1 cellular context compared by ENCODE assay signal in the genomic region with DNA sequence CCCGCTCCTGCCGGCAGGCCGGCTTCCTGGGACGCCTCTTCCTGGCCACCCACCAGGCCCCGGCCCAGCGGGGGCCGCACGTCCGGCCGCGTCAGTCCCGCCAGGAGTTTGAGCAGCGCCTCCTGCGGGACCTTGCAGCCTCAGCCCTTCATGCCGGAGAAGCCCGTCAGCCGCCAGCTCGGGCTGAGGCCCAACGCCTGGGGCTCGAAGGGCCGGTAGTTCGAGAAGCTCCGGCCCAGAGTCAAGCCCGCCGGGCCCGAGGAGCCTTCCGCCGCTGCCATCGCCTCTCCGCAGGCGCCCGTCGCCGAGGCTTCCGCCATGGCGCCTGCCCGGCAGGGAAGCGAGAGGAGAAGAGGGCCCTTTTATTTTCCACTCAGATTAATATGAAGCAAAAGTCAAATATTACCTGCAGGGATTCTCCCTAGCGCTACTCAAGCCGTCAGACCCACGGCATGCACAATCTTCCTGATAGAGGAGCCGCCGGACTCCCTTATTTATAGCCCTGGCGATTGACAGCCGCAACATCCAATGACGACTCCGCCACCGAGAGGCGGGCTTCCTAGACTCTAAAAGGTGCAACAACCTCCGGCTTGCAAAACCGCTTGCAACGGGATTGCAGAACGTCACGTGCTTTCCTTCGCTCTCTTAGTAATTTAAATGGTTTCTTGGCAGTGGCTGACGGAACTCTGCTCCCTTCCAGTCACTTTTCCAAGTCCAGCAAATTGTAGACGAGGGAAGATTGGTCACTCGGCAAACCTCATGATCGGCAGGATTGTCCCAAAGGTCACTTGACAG.
TF ChIP-seq lines count a peak whose summit lies in the region.

A gene with protein sequence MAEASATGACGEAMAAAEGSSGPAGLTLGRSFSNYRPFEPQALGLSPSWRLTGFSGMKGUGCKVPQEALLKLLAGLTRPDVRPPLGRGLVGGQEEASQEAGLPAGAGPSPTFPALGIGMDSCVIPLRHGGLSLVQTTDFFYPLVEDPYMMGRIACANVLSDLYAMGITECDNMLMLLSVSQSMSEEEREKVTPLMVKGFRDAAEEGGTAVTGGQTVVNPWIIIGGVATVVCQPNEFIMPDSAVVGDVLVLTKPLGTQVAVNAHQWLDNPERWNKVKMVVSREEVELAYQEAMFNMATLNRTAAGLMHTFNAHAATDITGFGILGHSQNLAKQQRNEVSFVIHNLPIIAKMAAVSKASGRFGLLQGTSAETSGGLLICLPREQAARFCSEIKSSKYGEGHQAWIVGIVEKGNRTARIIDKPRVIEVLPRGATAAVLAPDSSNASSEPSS (minus strand): TSS at position 467 of the 795 bp plus-strand sequence. CDS start 147 bp downstream, at position 320.

TF ChIP-seq in HepG2, 621 proteins besides CTCF, POLR2A, EP300 and RAD21 (continued from another document and continues in another):
- TF ChIP-seq ZNF510 (CRISPR knock-in tag; IDR thresholded peaks at IDR 0.05; ENCODE audit: low read depth) (no peak; the same call in 1 of the 2 replicates), EED (CRISPR knock-in tag; IDR thresholded peaks at IDR 0.05) (peak; percentile 49; the same call in 1 of the 2 replicates), REPIN1 (CRISPR knock-in tag; IDR thresholded peaks at IDR 0.05; ENCODE audit: borderline replicate concordance, low read depth) (peak; percentile 75), ZNF501 (CRISPR knock-in tag; IDR thresholded peaks at IDR 0.05) (0 out of 2 replicates have a peak, but pooled peaks have one; percentile 76), RFX5 (IDR thresholded peaks at IDR 0.05; ENCODE audit: low read depth, low read length) (no peak), ZNF441 (CRISPR knock-in tag; IDR thresholded peaks at IDR 0.05; ENCODE audit: borderline replicate concordance) (peak; percentile 44; the same call in 1 of the 2 replicates), SAP130 (CRISPR knock-in tag; IDR thresholded peaks at IDR 0.05; ENCODE audit: low read depth) (peak; percentile 88), DMAP1 (CRISPR knock-in tag; IDR thresholded peaks at IDR 0.05) (peak; percentile 57; the same call in 1 of the 2 replicates), ZNF282 (IDR thresholded peaks at IDR 0.05; ENCODE audit: partially characterized antibody) (no peak), ZNF207 (IDR thresholded peaks at IDR 0.05; ENCODE audit: borderline replicate concordance) (no peak), ZNF562 (CRISPR knock-in tag; IDR thresholded peaks at IDR 0.05; ENCODE audit: borderline replicate concordance) (no peak), ZFP1 (CRISPR knock-in tag; IDR thresholded peaks at IDR 0.05) (no peak), ZNF44 (CRISPR knock-in tag; IDR thresholded peaks at IDR 0.05) (no peak), SNAPC2 (CRISPR knock-in tag; IDR thresholded peaks at IDR 0.05) (peak; percentile 47; the same call in 1 of the 2 replicates), ADNP (CRISPR knock-in tag; IDR thresholded peaks at IDR 0.05) (no peak), ZNF383 (CRISPR knock-in tag; IDR thresholded peaks at IDR 0.05; ENCODE audit: borderline replicate concordance) (no peak), ZNF382 (CRISPR knock-in tag; IDR thresholded peaks at IDR 0.05; ENCODE audit: borderline replicate concordance) (no peak), RORA (CRISPR knock-in tag; IDR thresholded peaks at IDR 0.05) (0 out of 2 replicates have a peak, but pooled peaks have one; percentile 35), ISX (CRISPR knock-in tag; conservative IDR thresholded peaks at IDR 0.05) (no peak), KDM4B (CRISPR knock-in tag; IDR thresholded peaks at IDR 0.05) (0 out of 2 replicates have a peak, but pooled peaks have one; percentile 16), HOXA7 (CRISPR knock-in tag; IDR thresholded peaks at IDR 0.05) (no peak), RFXANK (CRISPR knock-in tag; IDR thresholded peaks at IDR 0.05) (no peak; the same call in 1 of the 2 replicates), ZNF451 (CRISPR knock-in tag; IDR thresholded peaks at IDR 0.05) (no peak), SIX4 (CRISPR knock-in tag; IDR thresholded peaks at IDR 0.05) (peak; percentile 51; the same call in 1 of the 2 replicates), ZNF781 (CRISPR knock-in tag; IDR thresholded peaks at IDR 0.05; ENCODE audit: borderline replicate concordance, not compliant biosample characterization) (no peak), ELF1 (CRISPR knock-in tag; IDR thresholded peaks at IDR 0.05) (peak; percentile 76)
- TF ChIP-seq, protein P1, sequence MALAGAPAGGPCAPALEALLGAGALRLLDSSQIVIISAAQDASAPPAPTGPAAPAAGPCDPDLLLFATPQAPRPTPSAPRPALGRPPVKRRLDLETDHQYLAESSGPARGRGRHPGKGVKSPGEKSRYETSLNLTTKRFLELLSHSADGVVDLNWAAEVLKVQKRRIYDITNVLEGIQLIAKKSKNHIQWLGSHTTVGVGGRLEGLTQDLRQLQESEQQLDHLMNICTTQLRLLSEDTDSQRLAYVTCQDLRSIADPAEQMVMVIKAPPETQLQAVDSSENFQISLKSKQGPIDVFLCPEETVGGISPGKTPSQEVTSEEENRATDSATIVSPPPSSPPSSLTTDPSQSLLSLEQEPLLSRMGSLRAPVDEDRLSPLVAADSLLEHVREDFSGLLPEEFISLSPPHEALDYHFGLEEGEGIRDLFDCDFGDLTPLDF (CRISPR knock-in tag; IDR thresholded peaks at IDR 0.05) = no peak; the same call in 1 of the 2 replicates
- TF ChIP-seq, protein P2, sequence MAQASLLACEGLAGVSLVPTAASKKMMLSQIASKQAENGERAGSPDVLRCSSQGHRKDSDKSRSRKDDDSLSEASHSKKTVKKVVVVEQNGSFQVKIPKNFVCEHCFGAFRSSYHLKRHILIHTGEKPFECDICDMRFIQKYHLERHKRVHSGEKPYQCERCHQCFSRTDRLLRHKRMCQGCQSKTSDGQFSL (CRISPR knock-in tag; IDR thresholded peaks at IDR 0.05) = no peak
- TF ChIP-seq, protein P3, sequence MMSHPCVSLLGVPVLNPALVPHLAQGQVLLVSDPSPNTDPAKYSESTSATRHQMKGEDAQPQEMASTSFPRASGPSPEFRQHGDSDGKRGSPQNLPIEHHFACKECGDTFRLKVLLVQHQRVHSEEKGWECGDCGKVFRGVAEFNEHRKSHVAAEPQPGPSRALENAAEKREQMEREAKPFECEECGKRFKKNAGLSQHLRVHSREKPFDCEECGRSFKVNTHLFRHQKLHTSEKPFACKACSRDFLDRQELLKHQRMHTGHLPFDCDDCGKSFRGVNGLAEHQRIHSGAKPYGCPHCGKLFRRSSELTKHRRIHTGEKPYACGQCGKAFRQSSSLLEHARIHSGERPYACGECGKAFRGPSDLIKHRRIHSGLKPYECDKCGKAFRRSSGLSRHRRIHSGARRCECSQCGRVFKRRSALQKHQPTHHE (CRISPR knock-in tag; IDR thresholded peaks at IDR 0.05; ENCODE audit: borderline replicate concordance) = no peak
- TF ChIP-seq, protein P4, sequence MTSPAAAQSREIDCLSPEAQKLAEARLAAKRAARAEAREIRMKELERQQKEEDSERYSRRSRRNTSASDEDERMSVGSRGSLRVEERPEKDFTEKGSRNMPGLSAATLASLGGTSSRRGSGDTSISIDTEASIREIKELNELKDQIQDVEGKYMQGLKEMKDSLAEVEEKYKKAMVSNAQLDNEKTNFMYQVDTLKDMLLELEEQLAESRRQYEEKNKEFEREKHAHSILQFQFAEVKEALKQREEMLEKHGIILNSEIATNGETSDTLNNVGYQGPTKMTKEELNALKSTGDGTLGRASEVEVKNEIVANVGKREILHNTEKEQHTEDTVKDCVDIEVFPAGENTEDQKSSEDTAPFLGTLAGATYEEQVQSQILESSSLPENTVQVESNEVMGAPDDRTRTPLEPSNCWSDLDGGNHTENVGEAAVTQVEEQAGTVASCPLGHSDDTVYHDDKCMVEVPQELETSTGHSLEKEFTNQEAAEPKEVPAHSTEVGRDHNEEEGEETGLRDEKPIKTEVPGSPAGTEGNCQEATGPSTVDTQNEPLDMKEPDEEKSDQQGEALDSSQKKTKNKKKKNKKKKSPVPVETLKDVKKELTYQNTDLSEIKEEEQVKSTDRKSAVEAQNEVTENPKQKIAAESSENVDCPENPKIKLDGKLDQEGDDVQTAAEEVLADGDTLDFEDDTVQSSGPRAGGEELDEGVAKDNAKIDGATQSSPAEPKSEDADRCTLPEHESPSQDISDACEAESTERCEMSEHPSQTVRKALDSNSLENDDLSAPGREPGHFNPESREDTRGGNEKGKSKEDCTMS (CRISPR knock-in tag; conservative IDR thresholded peaks at IDR 0.05) = no peak
- TF ChIP-seq, protein P5, sequence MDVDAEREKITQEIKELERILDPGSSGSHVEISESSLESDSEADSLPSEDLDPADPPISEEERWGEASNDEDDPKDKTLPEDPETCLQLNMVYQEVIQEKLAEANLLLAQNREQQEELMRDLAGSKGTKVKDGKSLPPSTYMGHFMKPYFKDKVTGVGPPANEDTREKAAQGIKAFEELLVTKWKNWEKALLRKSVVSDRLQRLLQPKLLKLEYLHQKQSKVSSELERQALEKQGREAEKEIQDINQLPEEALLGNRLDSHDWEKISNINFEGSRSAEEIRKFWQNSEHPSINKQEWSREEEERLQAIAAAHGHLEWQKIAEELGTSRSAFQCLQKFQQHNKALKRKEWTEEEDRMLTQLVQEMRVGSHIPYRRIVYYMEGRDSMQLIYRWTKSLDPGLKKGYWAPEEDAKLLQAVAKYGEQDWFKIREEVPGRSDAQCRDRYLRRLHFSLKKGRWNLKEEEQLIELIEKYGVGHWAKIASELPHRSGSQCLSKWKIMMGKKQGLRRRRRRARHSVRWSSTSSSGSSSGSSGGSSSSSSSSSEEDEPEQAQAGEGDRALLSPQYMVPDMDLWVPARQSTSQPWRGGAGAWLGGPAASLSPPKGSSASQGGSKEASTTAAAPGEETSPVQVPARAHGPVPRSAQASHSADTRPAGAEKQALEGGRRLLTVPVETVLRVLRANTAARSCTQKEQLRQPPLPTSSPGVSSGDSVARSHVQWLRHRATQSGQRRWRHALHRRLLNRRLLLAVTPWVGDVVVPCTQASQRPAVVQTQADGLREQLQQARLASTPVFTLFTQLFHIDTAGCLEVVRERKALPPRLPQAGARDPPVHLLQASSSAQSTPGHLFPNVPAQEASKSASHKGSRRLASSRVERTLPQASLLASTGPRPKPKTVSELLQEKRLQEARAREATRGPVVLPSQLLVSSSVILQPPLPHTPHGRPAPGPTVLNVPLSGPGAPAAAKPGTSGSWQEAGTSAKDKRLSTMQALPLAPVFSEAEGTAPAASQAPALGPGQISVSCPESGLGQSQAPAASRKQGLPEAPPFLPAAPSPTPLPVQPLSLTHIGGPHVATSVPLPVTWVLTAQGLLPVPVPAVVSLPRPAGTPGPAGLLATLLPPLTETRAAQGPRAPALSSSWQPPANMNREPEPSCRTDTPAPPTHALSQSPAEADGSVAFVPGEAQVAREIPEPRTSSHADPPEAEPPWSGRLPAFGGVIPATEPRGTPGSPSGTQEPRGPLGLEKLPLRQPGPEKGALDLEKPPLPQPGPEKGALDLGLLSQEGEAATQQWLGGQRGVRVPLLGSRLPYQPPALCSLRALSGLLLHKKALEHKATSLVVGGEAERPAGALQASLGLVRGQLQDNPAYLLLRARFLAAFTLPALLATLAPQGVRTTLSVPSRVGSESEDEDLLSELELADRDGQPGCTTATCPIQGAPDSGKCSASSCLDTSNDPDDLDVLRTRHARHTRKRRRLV (CRISPR knock-in tag; IDR thresholded peaks at IDR 0.05) = peak; percentile 70; the same call in 1 of the 2 replicates
- TF ChIP-seq, protein P6, sequence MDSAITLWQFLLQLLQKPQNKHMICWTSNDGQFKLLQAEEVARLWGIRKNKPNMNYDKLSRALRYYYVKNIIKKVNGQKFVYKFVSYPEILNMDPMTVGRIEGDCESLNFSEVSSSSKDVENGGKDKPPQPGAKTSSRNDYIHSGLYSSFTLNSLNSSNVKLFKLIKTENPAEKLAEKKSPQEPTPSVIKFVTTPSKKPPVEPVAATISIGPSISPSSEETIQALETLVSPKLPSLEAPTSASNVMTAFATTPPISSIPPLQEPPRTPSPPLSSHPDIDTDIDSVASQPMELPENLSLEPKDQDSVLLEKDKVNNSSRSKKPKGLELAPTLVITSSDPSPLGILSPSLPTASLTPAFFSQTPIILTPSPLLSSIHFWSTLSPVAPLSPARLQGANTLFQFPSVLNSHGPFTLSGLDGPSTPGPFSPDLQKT (CRISPR knock-in tag; IDR thresholded peaks at IDR 0.05; ENCODE audit: borderline replicate concordance) = no peak
- TF ChIP-seq, protein P7, sequence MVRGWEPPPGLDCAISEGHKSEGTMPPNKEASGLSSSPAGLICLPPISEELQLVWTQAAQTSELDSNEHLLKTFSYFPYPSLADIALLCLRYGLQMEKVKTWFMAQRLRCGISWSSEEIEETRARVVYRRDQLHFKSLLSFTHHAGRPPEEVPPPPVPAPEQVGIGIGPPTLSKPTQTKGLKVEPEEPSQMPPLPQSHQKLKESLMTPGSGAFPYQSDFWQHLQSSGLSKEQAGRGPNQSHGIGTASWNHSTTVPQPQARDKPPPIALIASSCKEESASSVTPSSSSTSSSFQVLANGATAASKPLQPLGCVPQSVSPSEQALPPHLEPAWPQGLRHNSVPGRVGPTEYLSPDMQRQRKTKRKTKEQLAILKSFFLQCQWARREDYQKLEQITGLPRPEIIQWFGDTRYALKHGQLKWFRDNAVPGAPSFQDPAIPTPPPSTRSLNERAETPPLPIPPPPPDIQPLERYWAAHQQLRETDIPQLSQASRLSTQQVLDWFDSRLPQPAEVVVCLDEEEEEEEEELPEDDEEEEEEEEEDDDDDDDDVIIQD (CRISPR knock-in tag; IDR thresholded peaks at IDR 0.05; ENCODE audit: low read depth) = 0 out of 2 replicates have a peak, but pooled peaks have one; percentile 47
- TF ChIP-seq, protein P8, sequence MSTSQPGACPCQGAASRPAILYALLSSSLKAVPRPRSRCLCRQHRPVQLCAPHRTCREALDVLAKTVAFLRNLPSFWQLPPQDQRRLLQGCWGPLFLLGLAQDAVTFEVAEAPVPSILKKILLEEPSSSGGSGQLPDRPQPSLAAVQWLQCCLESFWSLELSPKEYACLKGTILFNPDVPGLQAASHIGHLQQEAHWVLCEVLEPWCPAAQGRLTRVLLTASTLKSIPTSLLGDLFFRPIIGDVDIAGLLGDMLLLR (CRISPR knock-in tag; IDR thresholded peaks at IDR 0.05) = peak; percentile 77
- TF ChIP-seq, protein P9, sequence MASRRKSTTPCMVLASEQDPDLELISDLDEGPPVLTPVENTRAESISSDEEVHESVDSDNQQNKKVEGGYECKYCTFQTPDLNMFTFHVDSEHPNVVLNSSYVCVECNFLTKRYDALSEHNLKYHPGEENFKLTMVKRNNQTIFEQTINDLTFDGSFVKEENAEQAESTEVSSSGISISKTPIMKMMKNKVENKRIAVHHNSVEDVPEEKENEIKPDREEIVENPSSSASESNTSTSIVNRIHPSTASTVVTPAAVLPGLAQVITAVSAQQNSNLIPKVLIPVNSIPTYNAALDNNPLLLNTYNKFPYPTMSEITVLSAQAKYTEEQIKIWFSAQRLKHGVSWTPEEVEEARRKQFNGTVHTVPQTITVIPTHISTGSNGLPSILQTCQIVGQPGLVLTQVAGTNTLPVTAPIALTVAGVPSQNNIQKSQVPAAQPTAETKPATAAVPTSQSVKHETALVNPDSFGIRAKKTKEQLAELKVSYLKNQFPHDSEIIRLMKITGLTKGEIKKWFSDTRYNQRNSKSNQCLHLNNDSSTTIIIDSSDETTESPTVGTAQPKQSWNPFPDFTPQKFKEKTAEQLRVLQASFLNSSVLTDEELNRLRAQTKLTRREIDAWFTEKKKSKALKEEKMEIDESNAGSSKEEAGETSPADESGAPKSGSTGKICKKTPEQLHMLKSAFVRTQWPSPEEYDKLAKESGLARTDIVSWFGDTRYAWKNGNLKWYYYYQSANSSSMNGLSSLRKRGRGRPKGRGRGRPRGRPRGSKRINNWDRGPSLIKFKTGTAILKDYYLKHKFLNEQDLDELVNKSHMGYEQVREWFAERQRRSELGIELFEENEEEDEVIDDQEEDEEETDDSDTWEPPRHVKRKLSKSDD (CRISPR knock-in tag; IDR thresholded peaks at IDR 0.05; ENCODE audit: low read depth) = no peak
